Comparison of ENCODE assay signal across 12 cellular contexts in genomic region chr13:53198017-53198416, GRCh38.
DNase-seq lines count a peak whose midpoint lies in the region; ATAC-seq, FAIRE-seq and TF ChIP-seq lines count a peak whose summit lies in the region.
"Had no signal": no experiment of that assay in that cellular context is flagged by ENCODE, and none has a peak within 500 bp of the region (broad histone marks: within the 10 kb centered on the region; RNA-seq: fewer than 3 reads in every experiment).

No MANE protein-coding gene starts in this region.

- H3K27ac Mint-ChIP-seq in nephron progenitor cell, result no peak overlapping the region
- H3K27ac Mint-ChIP-seq: immature natural killer cell had no signal

- DNase-seq in NCI-H1436 treated with DMSO at 0.1 percent for 48 hours (lab: John Stamatoyannopoulos, UW) (peak; percentile 1), NCI-H1436 (lab: John Stamatoyannopoulos, UW) (no peak), NAMALWA (ENCODE audit: low spot score) (peak; percentile 2), OCI-M1 (lab: John Stamatoyannopoulos, UW) (peak; percentile 21), nephron progenitor cell (no peak), omental fat pad (ENCODE audit: low spot score) (no peak), frontal cortex (ENCODE audit: low spot score in 2 of 2) (no peak), Right ventricle myocardium superior (no peak)
- DNase-seq: activated gamma-delta T cell treated with Interleukin-2 at 50 U/mL for 16 hours, immature natural killer cell, posterior cingulate gyrus had no signal

- no peak for FAIRE-seq in frontal cortex (lab: Jason Lieb, UNC)
- FAIRE-seq: HTR-8/SVneo had no signal

- peak; percentile 14 for TF ChIP-seq CTCF in nephron progenitor cell (IDR thresholded peaks at IDR 0.05)
- no peak for TF ChIP-seq CTCF in omental fat pad (IDR thresholded peaks at IDR 0.05)

- intact Hi-C loops in Right ventricle myocardium superior (cut with DNase I), result no loop called here

- H3K27me3 Mint-ChIP-seq in nephron progenitor cell (ENCODE audit: low read depth, poor library complexity), result peaks cover 41% of the 10 kb centered on the region

- no peaks in the 10 kb centered on the region for H3K36me3 Mint-ChIP-seq in nephron progenitor cell (ENCODE audit: low read depth)

- no peak overlapping the region for H3K4me3 Mint-ChIP-seq in nephron progenitor cell
- H3K4me3 Mint-ChIP-seq: immature natural killer cell had no signal

- H3K4me1 Mint-ChIP-seq in nephron progenitor cell, result peaks cover 22% of the 10 kb centered on the region

- no peaks in the 10 kb centered on the region for H3K9me3 Mint-ChIP-seq in nephron progenitor cell

- ATAC-seq in omental fat pad (ENCODE audit: low FRiP score), result no peak
- no peak for ATAC-seq in Right ventricle myocardium superior (ENCODE audit: poor library complexity)

Comparison
In these comparisons a context has a peak if more than half of its experiments do, and no peak if none do; other contexts are left out.
1. DNase-seq: peak in NCI-H1436 treated with DMSO at 0.1 percent for 48 hours (single experiment), NAMALWA (single experiment) and OCI-M1 (single experiment); none in NCI-H1436 (single experiment), nephron progenitor cell (single experiment), omental fat pad (single experiment), frontal cortex (0 of 2) and Right ventricle myocardium superior (single experiment).